In genomic region chr1:148038462-148039333, GRCh38 we compare ENCODE assay signal across 8 cellular contexts.
DNase-seq lines count a peak whose midpoint lies in the region; ATAC-seq and TF ChIP-seq lines count a peak whose summit lies in the region.
"Not testable (repeated sequence)": the region's sequence is repeated elsewhere in the genome, so short reads cannot be mapped to it uniquely, and the experiment has no call there.

No MANE protein-coding gene starts in this region.

- H3K27me3 ChIP-seq in CD4-positive, CD25-positive, alpha-beta regulatory T cell (ENCODE audit: control insufficient read depth, insufficient read depth, low read length); liver (ENCODE audit: control insufficient read depth in 4 of 4, insufficient read depth in 4 of 4, low read length in 3 of 4): not testable (repeated sequence)

- peak; percentile 77 to 86 for ATAC-seq in CD4-positive, CD25-positive, alpha-beta regulatory T cell (ENCODE audit: low read depth in 2 of 2)
- ATAC-seq in GM19395 (IDR thresholded peaks at IDR 0.05; ENCODE audit: unreplicated experiment) (peak; percentile 91), HG03442 (IDR thresholded peaks at IDR 0.05; ENCODE audit: unreplicated experiment) (peak; percentile 74)

- not testable (repeated sequence) for H3K4me1 ChIP-seq in CD4-positive, CD25-positive, alpha-beta regulatory T cell (ENCODE audit: control insufficient read depth, insufficient read depth, low read length, poor library complexity, severe bottlenecking); liver (ENCODE audit: control insufficient read depth in 4 of 4, insufficient read depth in 4 of 4, low read length in 3 of 4)

- H3K4me3 ChIP-seq in CD4-positive, CD25-positive, alpha-beta regulatory T cell (ENCODE audit: low read depth, low read length): peak overlapping the region; percentile 74
- H3K4me3 ChIP-seq in liver (ENCODE audit: low read depth in 1 of 3, low read length in 3 of 3): peak overlapping the region in 1 of 3 donors; percentile 28

- peak overlapping the region; percentile 69 for H3K27ac ChIP-seq in CD4-positive, CD25-positive, alpha-beta regulatory T cell (ENCODE audit: insufficient read depth, low read length, poor library complexity, severe bottlenecking)
- H3K27ac ChIP-seq in liver (ENCODE audit: low read depth in 1 of 2, low read length in 2 of 2): peak overlapping the region; percentile 18 to 35

- CTCF ChIA-PET in activated CD4-positive, alpha-beta T cell treated with anti-CD3 and anti-CD28 coated beads, Interleukin-2, amount 10 ng/mL, durations not matched to agents 7 days and 5 days (lab: Charles Lee): interaction anchor here (0.6 kb wide), 1 partner anchor 139 kb away, joined by 3 read pairs; no protein-coding TSS in a partner anchor

- H3K36me3 ChIP-seq in CD4-positive, CD25-positive, alpha-beta regulatory T cell (ENCODE audit: control insufficient read depth, insufficient read depth, low read length); liver (ENCODE audit: control insufficient read depth in 4 of 4, insufficient read depth in 3 of 4, low read depth in 1 of 4, low read length in 3 of 4): not testable (repeated sequence)

- under 1% methylated on average over 19 of the region's 38 CpGs for WGBS in liver

- not testable (repeated sequence) for H3K27me3 Mint-ChIP-seq in CD4-positive, CD25-positive, alpha-beta regulatory T cell; activated CD4-positive, alpha-beta T cell treated with anti-CD3 and anti-CD28 coated beads, Interleukin-2, amount 10 ng/mL, durations not matched to agents 7 days and 5 days

- H3K4me3 Mint-ChIP-seq in CD4-positive, CD25-positive, alpha-beta regulatory T cell: peak overlapping the region; percentile 88 to 94 (median 92)
- peak overlapping the region; percentile 73 for H3K4me3 Mint-ChIP-seq in activated CD4-positive, alpha-beta T cell treated with anti-CD3 and anti-CD28 coated beads, Interleukin-2, amount 10 ng/mL, durations not matched to agents 7 days and 5 days

- TF ChIP-seq CTCF in liver (IDR thresholded peaks at IDR 0.05; ENCODE audit: low read depth, low read length, missing input control): not testable (repeated sequence)

- H3K9ac ChIP-seq in liver (ENCODE audit: low read depth in 1 of 2, low read length in 2 of 2): not testable (repeated sequence)

- H3K4me1 Mint-ChIP-seq in CD4-positive, CD25-positive, alpha-beta regulatory T cell; activated CD4-positive, alpha-beta T cell treated with anti-CD3 and anti-CD28 coated beads, Interleukin-2, amount 10 ng/mL, durations not matched to agents 7 days and 5 days: not testable (repeated sequence)

- POLR2A ChIA-PET in activated CD4-positive, alpha-beta T cell treated with anti-CD3 and anti-CD28 coated beads, Interleukin-2, amount 10 ng/mL, durations not matched to agents 7 days and 5 days (lab: Charles Lee): interaction anchor here (0.6 to 1.0 kb wide), 3 partner anchors 225 to 763 kb away, joined by 3 to 6 read pairs (median 3); no protein-coding TSS in a partner anchor

- not testable (repeated sequence) for H3K9me3 ChIP-seq in CD4-positive, CD25-positive, alpha-beta regulatory T cell (ENCODE audit: control insufficient read depth in 2 of 2, low read length in 2 of 2); liver (ENCODE audit: control insufficient read depth in 4 of 4, low read length in 3 of 4)

- H3K9me3 Mint-ChIP-seq in CD4-positive, CD25-positive, alpha-beta regulatory T cell; activated CD4-positive, alpha-beta T cell treated with anti-CD3 and anti-CD28 coated beads, Interleukin-2, amount 10 ng/mL, durations not matched to agents 7 days and 5 days: not testable (repeated sequence)

- DNase-seq in CD4-positive, CD25-positive, alpha-beta regulatory T cell: peak; percentile 55 to 91 (median 80)
- DNase-seq in NCI-H524 treated with DMSO at 0.1 percent for 48 hours (lab: John Stamatoyannopoulos, UW): peak; percentile 47
- peak; percentile 80 for DNase-seq in activated CD4-positive, alpha-beta T cell treated with anti-CD3 and anti-CD28 coated beads, Interleukin-2, amount 10 ng/mL, durations not matched to agents 7 days and 5 days
- peak; percentile 83 for DNase-seq in dermis blood vessel endothelial cell
- peak; percentile 42 for DNase-seq in stimulated activated CD4-positive, alpha-beta T cell treated with anti-CD3 and anti-CD28 coated beads, Interleukin-4, amount 100 ng/mL, for 1 hour

- H3K27ac Mint-ChIP-seq in CD4-positive, CD25-positive, alpha-beta regulatory T cell: peak overlapping the region; percentile 94 to 98 (median 97)
- peak overlapping the region; percentile 99 for H3K27ac Mint-ChIP-seq in activated CD4-positive, alpha-beta T cell treated with anti-CD3 and anti-CD28 coated beads, Interleukin-2, amount 10 ng/mL, durations not matched to agents 7 days and 5 days

- H3K36me3 Mint-ChIP-seq in CD4-positive, CD25-positive, alpha-beta regulatory T cell; activated CD4-positive, alpha-beta T cell treated with anti-CD3 and anti-CD28 coated beads, Interleukin-2, amount 10 ng/mL, durations not matched to agents 7 days and 5 days (ENCODE audit: low read depth): not testable (repeated sequence)

- TF ChIP-seq RAD21 in liver (IDR thresholded peaks at IDR 0.05): not testable (repeated sequence)

TF ChIP-seq in liver, 16 proteins besides CTCF, POLR2A, EP300 and RAD21:
- TF ChIP-seq MAX (IDR thresholded peaks at IDR 0.05) (peak; percentile 30), YY1 (IDR thresholded peaks at IDR 0.05) (peak; percentile 28), GABPA (IDR thresholded peaks at IDR 0.05 in 1 of 2, conservative IDR thresholded peaks at IDR 0.05 in 1 of 2) (peak in 1 of 2 donors; percentile 13)
